25 cellular contexts compared by ENCODE assay signal in genomic region chr10:34083567-34083966, GRCh38.
"Had no signal": no experiment of that assay in that cellular context is flagged by ENCODE, and none has a peak within 500 bp of the region (broad histone marks: within the 10 kb centered on the region; RNA-seq: fewer than 3 reads in every experiment).

No MANE protein-coding gene starts in this region.

- H3K4me3 Mint-ChIP-seq: dendritic cell treated with granulocyte-macrophage colony-stimulating factor and Interleukin-4, amounts not matched to agents 40 ng/mL and 50 ng/mL, for 4 days; effector memory CD8-positive, alpha-beta T cell; endodermal cell had no signal

- H3K27ac ChIP-seq: colonic mucosa, coronary artery, dorsolateral prefrontal cortex, epithelial cell of prostate, esophagus muscularis mucosa, esophagus squamous epithelium, foreskin keratinocyte, gastrocnemius medialis, gastroesophageal sphincter, heart left ventricle, heart right ventricle had no signal

- H3K27ac Mint-ChIP-seq: dendritic cell treated with granulocyte-macrophage colony-stimulating factor and Interleukin-4, amounts not matched to agents 40 ng/mL and 50 ng/mL, for 4 days; effector memory CD8-positive, alpha-beta T cell; endodermal cell had no signal

- H3K9me3 ChIP-seq: colonic mucosa had no signal

- H3K36me3 ChIP-seq: colonic mucosa, esophagus muscularis mucosa, esophagus squamous epithelium, gastrocnemius medialis, gastroesophageal sphincter, heart left ventricle, heart right ventricle had no signal

- H3K4me3 ChIP-seq: colonic mucosa, coronary artery, dorsolateral prefrontal cortex, esophagus muscularis mucosa, esophagus squamous epithelium, gastrocnemius medialis, gastroesophageal sphincter, heart left ventricle, heart right ventricle had no signal

- H3K4me1 ChIP-seq: colonic mucosa, foreskin keratinocyte had no signal

- DNase-seq: colonic mucosa; cortex of kidney; dermis blood vessel endothelial cell; dorsolateral prefrontal cortex; effector CD4-positive, alpha-beta T cell; effector CD8-positive, alpha-beta T cell; effector memory CD4-positive, alpha-beta T cell; effector memory CD8-positive, alpha-beta T cell; endodermal cell; erythroblast; esophagus squamous epithelium; foreskin fibroblast; foreskin keratinocyte; foreskin melanocyte; gastrocnemius medialis; glutamatergic neuron; head of caudate nucleus; heart left ventricle; heart right ventricle had no signal

- H3K27me3 ChIP-seq: colonic mucosa, esophagus muscularis mucosa, esophagus squamous epithelium, foreskin keratinocyte, gastrocnemius medialis, gastroesophageal sphincter, heart left ventricle, heart right ventricle had no signal

- ATAC-seq: effector memory CD8-positive, alpha-beta T cell; esophagus mucosa; foreskin keratinocyte; gastrocnemius medialis; gastroesophageal sphincter; heart left ventricle; heart right ventricle had no signal

- H3K4me1 Mint-ChIP-seq: endodermal cell had no signal
